ENCODE assay signal across 13 cellular contexts in genomic region chr22:19597399-19597735, GRCh38.
DNase-seq lines count a peak whose midpoint lies in the region; ATAC-seq and TF ChIP-seq lines count a peak whose summit lies in the region.
"Had no signal": no experiment of that assay in that cellular context is flagged by ENCODE, and none has a peak within 500 bp of the region (broad histone marks: within the 10 kb centered on the region; RNA-seq: fewer than 3 reads in every experiment).

No MANE protein-coding gene starts in this region.

- no peak overlapping the region for H3K4me3 ChIP-seq in BLaER1 treated with 17β-estradiol and CSF1 and Interleukin-3, amounts not matched to agents 10 nM and 100 nM
- no peak overlapping the region for H3K4me3 ChIP-seq in NB4 (ENCODE audit: low read depth, low read length)
- H3K4me3 ChIP-seq: coronary artery, stomach had no signal

- H3K27ac Mint-ChIP-seq in activated T-cell treated with anti-CD3 and anti-CD28 coated beads, Interleukin-2, amount 50 U/mL, for 24 hours, result peak overlapping the region; percentile 30
- no peak overlapping the region for H3K27ac Mint-ChIP-seq in stimulated activated effector memory CD8-positive, alpha-beta T cell treated with anti-CD3 and anti-CD28 coated beads, Interleukin-12 subunit alpha, Interleukin-12 subunit beta, amount 100 ng/mL, for 72 hours

- ATAC-seq in HG02763 (IDR thresholded peaks at IDR 0.05; ENCODE audit: unreplicated experiment) (no peak), GM21786 (IDR thresholded peaks at IDR 0.05; ENCODE audit: unreplicated experiment) (no peak)
- no peak for ATAC-seq in stimulated activated effector memory CD8-positive, alpha-beta T cell treated with anti-CD3 and anti-CD28 coated beads, Interleukin-12 subunit alpha, Interleukin-12 subunit beta, amount 100 ng/mL, for 72 hours

- no peaks in the 10 kb centered on the region for H3K9me3 Mint-ChIP-seq in activated T-cell treated with anti-CD3 and anti-CD28 coated beads, Interleukin-2, amount 50 U/mL, for 24 hours
- H3K9me3 Mint-ChIP-seq in stimulated activated effector memory CD8-positive, alpha-beta T cell treated with anti-CD3 and anti-CD28 coated beads, Interleukin-12 subunit alpha, Interleukin-12 subunit beta, amount 100 ng/mL, for 72 hours, result no peaks in the 10 kb centered on the region

- no peak for TF ChIP-seq CTCF in NB4 (IDR thresholded peaks at IDR 0.05; ENCODE audit: low read depth, low read length)

- H3K27me3 ChIP-seq in BLaER1 treated with 17β-estradiol and CSF1 and Interleukin-3, amounts not matched to agents 10 nM and 100 nM, result no peaks in the 10 kb centered on the region

- H3K27me3 Mint-ChIP-seq in activated T-cell treated with anti-CD3 and anti-CD28 coated beads, Interleukin-2, amount 50 U/mL, for 24 hours, result no peaks in the 10 kb centered on the region

- no peaks in the 10 kb centered on the region for H3K36me3 Mint-ChIP-seq in activated T-cell treated with anti-CD3 and anti-CD28 coated beads, Interleukin-2, amount 50 U/mL, for 24 hours (ENCODE audit: low read depth)
- H3K36me3 Mint-ChIP-seq in stimulated activated effector memory CD8-positive, alpha-beta T cell treated with anti-CD3 and anti-CD28 coated beads, Interleukin-12 subunit alpha, Interleukin-12 subunit beta, amount 100 ng/mL, for 72 hours, result no peaks in the 10 kb centered on the region

- peak; percentile 49 for DNase-seq in NB4 (ENCODE audit: low read depth)
- no peak for DNase-seq in activated T-cell treated with anti-CD3 and anti-CD28 coated beads, Interleukin-2, amount 50 U/mL, for 24 hours
- peak; percentile 13 for DNase-seq in iris pigment epithelial cell (ENCODE audit: low read depth)
- DNase-seq in epidermal melanocyte (ENCODE audit: insufficient read length, low spot score), result no peak
- no peak for DNase-seq in stimulated activated effector memory CD8-positive, alpha-beta T cell treated with anti-CD3 and anti-CD28 coated beads, Interleukin-12 subunit alpha, Interleukin-12 subunit beta, amount 100 ng/mL, for 72 hours (ENCODE audit: low spot score in 2 of 2)
- DNase-seq: NCI-H2171 treated with DMSO at 0.1 percent for 48 hours, SHP77 treated with DMSO at 0.1 percent for 48 hours, stomach had no signal

- no peaks in the 10 kb centered on the region for H3K9me3 ChIP-seq in BLaER1 treated with 17β-estradiol and CSF1 and Interleukin-3, amounts not matched to agents 10 nM and 100 nM (replicated peaks in 1 of 11)
- H3K9me3 ChIP-seq: stomach had no signal

- H3K4me1 ChIP-seq in BLaER1 treated with 17β-estradiol and CSF1 and Interleukin-3, amounts not matched to agents 10 nM and 100 nM, result peaks cover 18 to 48% (median 30%) of the 10 kb centered on the region in 10 experiments
- H3K4me1 ChIP-seq: stomach had no signal

- H4K20me1 ChIP-seq in BLaER1 treated with 17β-estradiol and CSF1 and Interleukin-3, amounts not matched to agents 10 nM and 100 nM, result no peaks in the 10 kb centered on the region

- no peak for TF ChIP-seq POLR2A in NB4 (IDR thresholded peaks at IDR 0.05; ENCODE audit: extremely low read depth, insufficient read length)

- 0 out of 22 replicates have a peak overlapping the region, but pooled peaks of 2 of the 11 experiments have one; percentile 12 to 38 for H3K9ac ChIP-seq in BLaER1 treated with 17β-estradiol and CSF1 and Interleukin-3, amounts not matched to agents 10 nM and 100 nM

- H3K4me2 ChIP-seq in BLaER1 treated with 17β-estradiol and CSF1 and Interleukin-3, amounts not matched to agents 10 nM and 100 nM, result peak overlapping the region; percentile 43 to 88 (median 60); a peak in 21 of 22 replicates

- H3K4me3 Mint-ChIP-seq in activated T-cell treated with anti-CD3 and anti-CD28 coated beads, Interleukin-2, amount 50 U/mL, for 24 hours, result peak overlapping the region; percentile 9
- no peak overlapping the region for H3K4me3 Mint-ChIP-seq in stimulated activated effector memory CD8-positive, alpha-beta T cell treated with anti-CD3 and anti-CD28 coated beads, Interleukin-12 subunit alpha, Interleukin-12 subunit beta, amount 100 ng/mL, for 72 hours

- H3K27ac ChIP-seq in BLaER1 treated with 17β-estradiol and CSF1 and Interleukin-3, amounts not matched to agents 10 nM and 100 nM, result peak overlapping the region in 7 of 11 experiments; percentile 5 to 47 (median 34); a peak in 9 of 22 replicates
- H3K27ac ChIP-seq: C4-2B, coronary artery had no signal

- H3K36me3 ChIP-seq in BLaER1 treated with 17β-estradiol and CSF1 and Interleukin-3, amounts not matched to agents 10 nM and 100 nM, result no peaks in the 10 kb centered on the region
- H3K36me3 ChIP-seq: stomach had no signal

- peaks cover 48% of the 10 kb centered on the region for H3K4me1 Mint-ChIP-seq in activated T-cell treated with anti-CD3 and anti-CD28 coated beads, Interleukin-2, amount 50 U/mL, for 24 hours (ENCODE audit: low read depth)
- H3K4me1 Mint-ChIP-seq in stimulated activated effector memory CD8-positive, alpha-beta T cell treated with anti-CD3 and anti-CD28 coated beads, Interleukin-12 subunit alpha, Interleukin-12 subunit beta, amount 100 ng/mL, for 72 hours, result peaks cover 4% of the 10 kb centered on the region

Comparison
In these comparisons a context has a peak if more than half of its experiments do, and no peak if none do; other contexts are left out.
1. DNase-seq: peak in NB4 (single experiment) and iris pigment epithelial cell (single experiment); none in activated T-cell treated with anti-CD3 and anti-CD28 coated beads, Interleukin-2, amount 50 U/mL, for 24 hours (single experiment), epidermal melanocyte (single experiment) and stimulated activated effector memory CD8-positive, alpha-beta T cell treated with anti-CD3 and anti-CD28 coated beads, Interleukin-12 subunit alpha, Interleukin-12 subunit beta, amount 100 ng/mL, for 72 hours (0 of 2).